15 cellular contexts compared by ENCODE assay signal in the genomic region with DNA sequence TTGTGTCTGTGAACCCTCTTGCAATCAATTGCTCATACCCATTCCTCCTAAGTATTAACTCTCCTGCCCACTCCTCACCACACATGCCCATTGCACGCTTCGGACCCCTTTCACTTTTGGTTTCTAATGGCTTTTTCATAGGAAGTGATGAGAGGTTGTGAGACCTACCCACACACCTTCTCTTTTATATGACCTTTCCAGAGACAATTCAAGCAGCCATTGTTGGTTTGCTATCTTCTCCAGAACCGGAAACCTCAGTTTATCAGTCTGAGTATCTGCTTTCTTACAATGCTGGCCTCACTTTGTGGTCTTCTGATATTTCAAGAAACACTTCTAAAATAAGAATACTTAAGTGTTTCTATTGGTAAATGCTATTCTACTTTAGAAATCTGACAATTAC.
DNase-seq lines count a peak whose midpoint lies in the region; ATAC-seq and TF ChIP-seq lines count a peak whose summit lies in the region.
"Had no signal": no experiment of that assay in that cellular context is flagged by ENCODE, and none has a peak within 500 bp of the region (broad histone marks: within the 10 kb centered on the region; RNA-seq: fewer than 3 reads in every experiment).

No MANE protein-coding gene starts in this region.

- H3K27ac Mint-ChIP-seq in glutamatergic neuron (ENCODE audit: unreplicated experiment), result no peak overlapping the region
- H3K27ac Mint-ChIP-seq: T-helper 1 cell treated with Interleukin-12 subunit alpha and Interleukin-12 subunit beta and Interleukin-4 antibody, amounts not matched to agents 30 μg/mL and 1 μg/mL, for 36 hours had no signal

- ATAC-seq in GM18511 (IDR thresholded peaks at IDR 0.05; ENCODE audit: unreplicated experiment) (peak; percentile 63), HG02610 (IDR thresholded peaks at IDR 0.05; ENCODE audit: unreplicated experiment) (peak; percentile 40), HG03565 (IDR thresholded peaks at IDR 0.05; ENCODE audit: unreplicated experiment) (peak; percentile 87)

- H3K27me3 Mint-ChIP-seq in glutamatergic neuron (ENCODE audit: unreplicated experiment), result peaks cover 2% of the 10 kb centered on the region

- peaks cover 18% of the 10 kb centered on the region for H3K36me3 Mint-ChIP-seq in glutamatergic neuron (ENCODE audit: unreplicated experiment)

- peaks cover 4% of the 10 kb centered on the region for H3K9me3 Mint-ChIP-seq in glutamatergic neuron (ENCODE audit: unreplicated experiment)
- H3K9me3 Mint-ChIP-seq: T-helper 1 cell treated with Interleukin-12 subunit alpha and Interleukin-12 subunit beta and Interleukin-4 antibody, amounts not matched to agents 30 μg/mL and 1 μg/mL, for 36 hours had no signal

- H3K4me3 Mint-ChIP-seq in glutamatergic neuron (ENCODE audit: unreplicated experiment), result no peak overlapping the region
- H3K4me3 Mint-ChIP-seq: T-helper 1 cell treated with Interleukin-12 subunit alpha and Interleukin-12 subunit beta and Interleukin-4 antibody, amounts not matched to agents 30 μg/mL and 1 μg/mL, for 36 hours had no signal

- no peaks in the 10 kb centered on the region for H3K4me1 Mint-ChIP-seq in glutamatergic neuron (ENCODE audit: low read depth, unreplicated experiment)

- DNase-seq in UCSD-AML1 (lab: John Stamatoyannopoulos, UW; ENCODE audit: unreplicated experiment) (no peak), NAMALWA (ENCODE audit: low spot score) (no peak), glutamatergic neuron (no peak), A172 (ENCODE audit: low spot score) (no peak)
- DNase-seq: ACHN, C1 segment of cervical spinal cord, DMS79, NCI-H1105 treated with DMSO at 0.1 percent for 48 hours, NCI-H1694 treated with DMSO at 0.1 percent for 48 hours, NCI-H510A, NCI-H748 treated with DMSO at 0.1 percent for 48 hours had no signal

- no peak for TF ChIP-seq CTCF in glutamatergic neuron (IDR thresholded peaks at IDR 0.05; ENCODE audit: partially characterized antibody, unreplicated experiment)
